Comparison of ENCODE assay signal across 11 cellular contexts in genomic region chr3:481680-482079, GRCh38.
DNase-seq lines count a peak whose midpoint lies in the region; ATAC-seq, FAIRE-seq and TF ChIP-seq lines count a peak whose summit lies in the region.
"Had no signal": no experiment of that assay in that cellular context is flagged by ENCODE, and none has a peak within 500 bp of the region (broad histone marks: within the 10 kb centered on the region; RNA-seq: fewer than 3 reads in every experiment).

No MANE protein-coding gene starts in this region.

- DNase-seq in GM12864 (ENCODE audit: low read depth) (no peak), NCI-H524 treated with DMSO at 0.1 percent for 48 hours (lab: John Stamatoyannopoulos, UW) (peak; percentile 6), kidney epithelial cell (ENCODE audit: low read depth) (no peak), H54 (ENCODE audit: insufficient read length, low spot score) (no peak)
- no peak for DNase-seq in effector memory CD4-positive, alpha-beta T cell
- no peak for DNase-seq in activated CD4-positive, alpha-beta T cell treated with anti-CD3 and anti-CD28 coated beads, Interleukin-2, amount 50 U/mL, for 1 hour
- DNase-seq: activated effector memory CD4-positive, alpha-beta T cell treated with Interleukin-2 at 50 U/mL for 16 hours had no signal

- no peaks in the 10 kb centered on the region for H3K9me3 ChIP-seq in effector memory CD4-positive, alpha-beta T cell (ENCODE audit: control insufficient read depth, low read length)
- H3K9me3 ChIP-seq: neutrophil, SJSA1 had no signal

- TF ChIP-seq CTCF in GM12864 (IDR thresholded peaks at IDR 0.05; ENCODE audit: low read depth, low read length, missing control alignments) (peak; percentile 40), kidney epithelial cell (IDR thresholded peaks at IDR 0.05; ENCODE audit: insufficient read depth, low read length, poor library complexity, severe bottlenecking) (peak; percentile 51)

- H3K4me3 ChIP-seq in GM12864 (ENCODE audit: low read depth, low read length): no peak overlapping the region
- H3K4me3 ChIP-seq in kidney epithelial cell (ENCODE audit: low read depth, low read length): no peak overlapping the region
- no peak overlapping the region for H3K4me3 ChIP-seq in effector memory CD4-positive, alpha-beta T cell (ENCODE audit: insufficient read depth, low read depth, low read length, poor library complexity, severe bottlenecking)
- H3K4me3 ChIP-seq: SJSA1 had no signal

- no peak overlapping the region for H3K27ac ChIP-seq in effector memory CD4-positive, alpha-beta T cell (ENCODE audit: insufficient read depth, low read length, poor library complexity, severe bottlenecking)
- H3K27ac ChIP-seq: neutrophil, SJSA1 had no signal

- H3K36me3 ChIP-seq in kidney epithelial cell (ENCODE audit: control insufficient read depth, insufficient read depth, low read length): no peaks in the 10 kb centered on the region
- no peaks in the 10 kb centered on the region for H3K36me3 ChIP-seq in effector memory CD4-positive, alpha-beta T cell (ENCODE audit: control insufficient read depth, insufficient read depth, low read length)
- H3K36me3 ChIP-seq: neutrophil, SJSA1 had no signal

- no peak for TF ChIP-seq POLR2A in H54 (IDR thresholded peaks at IDR 0.05; ENCODE audit: low read depth, low read length)

- H3K4me1 ChIP-seq in effector memory CD4-positive, alpha-beta T cell (ENCODE audit: control insufficient read depth, insufficient read depth, low read length, poor library complexity, severe bottlenecking): no peaks in the 10 kb centered on the region
- H3K4me1 ChIP-seq: SJSA1 had no signal

- no peak for FAIRE-seq in H54 (lab: Jason Lieb, UNC)

- H3K27me3 ChIP-seq in kidney epithelial cell (ENCODE audit: control insufficient read depth, insufficient read depth, low read length): no peaks in the 10 kb centered on the region
- no peaks in the 10 kb centered on the region for H3K27me3 ChIP-seq in effector memory CD4-positive, alpha-beta T cell (replicated peaks; ENCODE audit: control insufficient read depth, insufficient read depth, low read length, poor library complexity, severe bottlenecking)
- H3K27me3 ChIP-seq: SJSA1 had no signal

- peak; percentile 54 for ATAC-seq in GM19463 (IDR thresholded peaks at IDR 0.05; ENCODE audit: unreplicated experiment)
- ATAC-seq in esophagus mucosa: no peak
